1 cellular context compared by ENCODE assay signal in the genomic region with DNA sequence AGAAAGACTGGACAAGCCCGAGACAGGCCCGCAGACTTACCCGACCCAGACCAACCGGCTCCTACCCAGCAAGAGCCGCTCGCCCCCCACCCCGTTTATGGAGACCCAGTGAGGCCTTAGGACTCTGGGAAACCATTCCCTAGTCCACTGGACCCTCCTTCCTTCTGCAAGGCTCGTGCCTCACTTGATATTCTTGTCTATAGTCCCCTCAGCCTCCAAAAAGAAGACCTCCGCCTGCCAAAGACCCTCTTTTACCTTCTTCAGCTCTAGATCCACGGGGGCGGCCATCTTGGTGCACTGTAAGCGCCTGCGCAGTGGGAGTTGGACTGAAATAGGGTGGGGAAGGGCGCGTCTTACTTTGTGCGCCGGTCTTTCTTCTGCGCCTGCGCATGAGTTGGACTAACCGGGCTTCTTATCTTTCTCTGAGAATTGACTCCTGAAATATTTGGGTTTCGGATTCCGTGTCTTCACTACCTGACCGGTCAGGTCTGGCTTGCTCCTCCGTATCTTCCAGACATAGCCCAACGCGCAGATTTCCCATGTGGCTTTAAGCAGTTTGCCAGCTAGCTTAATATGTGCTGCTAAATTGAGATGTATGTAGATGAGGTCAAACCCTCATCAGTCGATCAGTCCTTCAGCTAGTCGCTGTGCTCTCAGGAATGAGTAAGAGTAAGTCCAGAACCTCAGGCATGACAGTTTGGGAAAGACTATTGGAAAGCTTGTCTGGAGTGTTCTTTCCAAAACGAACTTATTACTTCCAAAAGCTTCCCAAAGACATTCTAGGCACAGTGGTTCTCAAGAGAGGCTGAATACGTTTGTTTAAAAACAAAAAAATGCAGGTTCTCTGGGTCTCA.
TF ChIP-seq lines count a peak whose summit lies in the region.

A gene with protein sequence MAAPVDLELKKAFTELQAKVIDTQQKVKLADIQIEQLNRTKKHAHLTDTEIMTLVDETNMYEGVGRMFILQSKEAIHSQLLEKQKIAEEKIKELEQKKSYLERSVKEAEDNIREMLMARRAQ (minus strand): TSS at position 316 of the 854 bp plus-strand sequence. CDS start 28 bp downstream, at position 288.

TF ChIP-seq in H1, 55 proteins besides CTCF, POLR2A, EP300 and RAD21:
- TF ChIP-seq CBX5 (IDR thresholded peaks at IDR 0.05; ENCODE audit: low read depth, low read length) (no peak), POU5F1 (IDR thresholded peaks at IDR 0.05; ENCODE audit: low read depth, low read length) (0 out of 2 replicates have a peak, but pooled peaks have one; percentile 0), CREB1 (IDR thresholded peaks at IDR 0.05) (peak; percentile 93), HDAC6 (IDR thresholded peaks at IDR 0.05; ENCODE audit: low read depth, low read length) (no peak), ASH2L (IDR thresholded peaks at IDR 0.05; ENCODE audit: low read length) (peak; percentile 87), GTF2F1 (IDR thresholded peaks at IDR 0.05; ENCODE audit: borderline replicate concordance, low read depth, low read length) (peak; percentile 38; the same call in 1 of the 2 replicates), EZH2 (IDR thresholded peaks at IDR 0.05; ENCODE audit: low read depth, low read length, severe bottlenecking) (no peak), TAF7 (optimal IDR thresholded peaks at IDR 0.05; ENCODE audit: borderline replicate concordance, low read depth, low read length) (peak; percentile 64), RFX5 (IDR thresholded peaks at IDR 0.05; ENCODE audit: borderline replicate concordance, low read depth, low read length) (no peak), KDM5A (IDR thresholded peaks at IDR 0.05; ENCODE audit: low read length) (peak; percentile 98), TAF1 (IDR thresholded peaks at IDR 0.05; ENCODE audit: low read depth, low read length) (peak; percentile 95), SIX5 (IDR thresholded peaks at IDR 0.05; ENCODE audit: low read depth, low read length) (no peak), MAFK (IDR thresholded peaks at IDR 0.05; ENCODE audit: low read depth, low read length) (no peak), PHF8 (conservative IDR thresholded peaks at IDR 0.05; ENCODE audit: low read depth, low read length) (peak; percentile 92), HDAC2 (IDR thresholded peaks at IDR 0.05; ENCODE audit: borderline replicate concordance in 1 of 2, low read depth in 2 of 2, low read length in 2 of 2) (peak in 1 of 2 experiments; percentile 69; a peak in 1 of 4 replicates), TCF12 (IDR thresholded peaks at IDR 0.05; ENCODE audit: low read depth, low read length) (no peak), NANOG (IDR thresholded peaks at IDR 0.05; ENCODE audit: insufficient read depth, low read depth, low read length, poor library complexity, severe bottlenecking) (no peak), CHD2 (IDR thresholded peaks at IDR 0.05; ENCODE audit: low read length) (no peak), NRF1 (IDR thresholded peaks at IDR 0.05; ENCODE audit: low read depth, low read length) (peak; percentile 89), RNF2 (IDR thresholded peaks at IDR 0.05; ENCODE audit: borderline replicate concordance, low read depth, low read length, missing control alignments, poor library complexity, severe bottlenecking) (no peak), POLR2AphosphoS5 (IDR thresholded peaks at IDR 0.05; ENCODE audit: low read depth, low read length) (peak; percentile 69), YY1 (IDR thresholded peaks at IDR 0.05; ENCODE audit: low read depth, low read length) (peak; percentile 99), KDM4A (IDR thresholded peaks at IDR 0.05; ENCODE audit: low read depth, low read length, severe bottlenecking) (peak; percentile 85), TBP (IDR thresholded peaks at IDR 0.05; ENCODE audit: low read depth, low read length) (peak; percentile 94), RBBP5 (IDR thresholded peaks at IDR 0.05; ENCODE audit: borderline replicate concordance, low read depth, low read length) (peak; percentile 56; the same call in 1 of the 2 replicates), ZNF274 (IDR thresholded peaks at IDR 0.05; ENCODE audit: borderline replicate concordance, extremely low read depth, low read length) (no peak), SRF (IDR thresholded peaks at IDR 0.05; ENCODE audit: low read depth, low read length) (0 out of 2 replicates have a peak, but pooled peaks have one; percentile 19), SIN3A (conservative IDR thresholded peaks at IDR 0.05 in 1 of 2, IDR thresholded peaks at IDR 0.05 in 1 of 2; ENCODE audit: low read depth in 1 of 2, low read length in 2 of 2) (peak; percentile 22 to 69; a peak in 1 of 4 replicates)
- TF ChIP-seq, protein P1, sequence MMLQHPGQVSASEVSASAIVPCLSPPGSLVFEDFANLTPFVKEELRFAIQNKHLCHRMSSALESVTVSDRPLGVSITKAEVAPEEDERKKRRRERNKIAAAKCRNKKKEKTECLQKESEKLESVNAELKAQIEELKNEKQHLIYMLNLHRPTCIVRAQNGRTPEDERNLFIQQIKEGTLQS (IDR thresholded peaks at IDR 0.05; ENCODE audit: insufficient read depth, low read depth, low read length) = peak; percentile 49; the same call in 1 of the 2 replicates
- TF ChIP-seq, protein P2, sequence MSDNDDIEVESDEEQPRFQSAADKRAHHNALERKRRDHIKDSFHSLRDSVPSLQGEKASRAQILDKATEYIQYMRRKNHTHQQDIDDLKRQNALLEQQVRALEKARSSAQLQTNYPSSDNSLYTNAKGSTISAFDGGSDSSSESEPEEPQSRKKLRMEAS (IDR thresholded peaks at IDR 0.05) = no peak
- TF ChIP-seq, protein P3, sequence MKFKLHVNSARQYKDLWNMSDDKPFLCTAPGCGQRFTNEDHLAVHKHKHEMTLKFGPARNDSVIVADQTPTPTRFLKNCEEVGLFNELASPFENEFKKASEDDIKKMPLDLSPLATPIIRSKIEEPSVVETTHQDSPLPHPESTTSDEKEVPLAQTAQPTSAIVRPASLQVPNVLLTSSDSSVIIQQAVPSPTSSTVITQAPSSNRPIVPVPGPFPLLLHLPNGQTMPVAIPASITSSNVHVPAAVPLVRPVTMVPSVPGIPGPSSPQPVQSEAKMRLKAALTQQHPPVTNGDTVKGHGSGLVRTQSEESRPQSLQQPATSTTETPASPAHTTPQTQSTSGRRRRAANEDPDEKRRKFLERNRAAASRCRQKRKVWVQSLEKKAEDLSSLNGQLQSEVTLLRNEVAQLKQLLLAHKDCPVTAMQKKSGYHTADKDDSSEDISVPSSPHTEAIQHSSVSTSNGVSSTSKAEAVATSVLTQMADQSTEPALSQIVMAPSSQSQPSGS (IDR thresholded peaks at IDR 0.05; ENCODE audit: low read length) = peak; percentile 58; the same call in 1 of the 2 replicates
TF ChIP-seq in H1: peak in this region for 19.
